ENCODE assay signal across 24 cellular contexts in genomic region chr20:57124346-57124745, GRCh38.
"Had no signal": no experiment of that assay in that cellular context is flagged by ENCODE, and none has a peak within 500 bp of the region (broad histone marks: within the 10 kb centered on the region; RNA-seq: fewer than 3 reads in every experiment).

No MANE protein-coding gene starts in this region.

- H3K27me3 ChIP-seq: cardiac muscle cell, right atrium auricular region, vagina had no signal

- H3K9me3 Mint-ChIP-seq: activated naive CD8-positive, alpha-beta T cell treated with anti-CD3 and anti-CD28 coated beads, Interleukin-2, amount 50 U/mL, for 24 hours; activated T-helper 1 cell treated with anti-CD3 and anti-CD28 coated beads, Interleukin-12 subunit alpha, Interleukin-12 subunit beta, Interleukin-2, Interleukin-4 antibody, amounts not matched to agents 30 ng/mL and 10 ng/mL and 1 ng/mL, durations not matched to agents 14 hours and 24 hours and 36 hours; type B pancreatic cell had no signal

- H3K9me3 ChIP-seq: pancreas, psoas muscle, right atrium auricular region, thoracic aorta, vagina had no signal

- DNase-seq: activated CD4-positive, alpha-beta T cell treated with anti-CD3 and anti-CD28 coated beads for 1 hour; activated CD4-positive, alpha-beta T cell treated with anti-CD3 and anti-CD28 coated beads, Interleukin-2, amount 50 U/mL, for 1 hour; activated CD8-positive, alpha-beta T cell treated with anti-CD3 and anti-CD28 coated beads, Interleukin-2, amount 10 ng/mL, durations not matched to agents 7 days and 5 days; activated gamma-delta T cell; activated naive CD4-positive, alpha-beta T cell treated with anti-CD3 and anti-CD28 coated beads, Interleukin-2, amount 50 U/mL, for 16 hours; activated naive CD8-positive, alpha-beta T cell treated with anti-CD3 and anti-CD28 coated beads, Interleukin-2, amount 50 U/mL, for 24 hours; erythroblast; foreskin fibroblast; heart right ventricle; left colon; pancreas; psoas muscle; spleen; stimulated activated CD4-positive, alpha-beta T cell treated with anti-CD3 and anti-CD28 coated beads, Interleukin-4, amount 100 ng/mL, for 1 hour; stimulated activated naive CD4-positive, alpha-beta T cell had no signal

- H3K36me3 Mint-ChIP-seq: memory B cell, type B pancreatic cell had no signal

- H3K4me3 ChIP-seq: cardiac muscle cell, heart right ventricle, pancreas, psoas muscle, right atrium auricular region, spleen, thoracic aorta, vagina had no signal

- FAIRE-seq: keratinocyte, pancreas had no signal

- H3K27ac Mint-ChIP-seq: activated CD8-positive, alpha-beta T cell treated with anti-CD3 and anti-CD28 coated beads, Interleukin-2, amount 10 ng/mL, durations not matched to agents 7 days and 5 days; activated naive CD8-positive, alpha-beta T cell treated with anti-CD3 and anti-CD28 coated beads, Interleukin-2, amount 50 U/mL, for 24 hours; activated T-helper 1 cell treated with anti-CD3 and anti-CD28 coated beads, Interleukin-12 subunit alpha, Interleukin-12 subunit beta, Interleukin-2, Interleukin-4 antibody, amounts not matched to agents 30 ng/mL and 10 ng/mL and 1 ng/mL, durations not matched to agents 14 hours and 24 hours and 36 hours; memory B cell; nephron had no signal

- H3K27ac ChIP-seq: cardiac muscle cell, heart right ventricle, pancreas, psoas muscle, right atrium auricular region, spleen, thoracic aorta, vagina had no signal

- H3K36me3 ChIP-seq: cardiac muscle cell, heart right ventricle, pancreas, right atrium auricular region, spleen, thoracic aorta, vagina had no signal

- H3K4me3 Mint-ChIP-seq: activated CD8-positive, alpha-beta T cell treated with anti-CD3 and anti-CD28 coated beads, Interleukin-2, amount 10 ng/mL, durations not matched to agents 7 days and 5 days; activated naive CD8-positive, alpha-beta T cell treated with anti-CD3 and anti-CD28 coated beads, Interleukin-2, amount 50 U/mL, for 24 hours; activated T-helper 1 cell treated with anti-CD3 and anti-CD28 coated beads, Interleukin-12 subunit alpha, Interleukin-12 subunit beta, Interleukin-2, Interleukin-4 antibody, amounts not matched to agents 30 ng/mL and 10 ng/mL and 1 ng/mL, durations not matched to agents 14 hours and 24 hours and 36 hours; memory B cell; nephron; type B pancreatic cell had no signal

- H3K4me1 ChIP-seq: pancreas, psoas muscle, right atrium auricular region, spleen, vagina had no signal

- H3K4me1 Mint-ChIP-seq: activated naive CD8-positive, alpha-beta T cell treated with anti-CD3 and anti-CD28 coated beads, Interleukin-2, amount 50 U/mL, for 24 hours had no signal
